Comparison of ENCODE assay signal across 8 cellular contexts in genomic region chr7:30740417-30741181, GRCh38. TPM values are rescaled to one million over a fixed set of nuclear protein-coding genes. Genes with fewer than 3 reads are reported as not detected.
DNase-seq lines count a peak whose midpoint lies in the region; ATAC-seq and TF ChIP-seq lines count a peak whose summit lies in the region.

No MANE protein-coding gene starts in this region.

- no peaks in the 10 kb centered on the region for H3K79me1 ChIP-seq in mesendoderm (ENCODE audit: low read length)

- no peak overlapping the region for H3K27ac ChIP-seq in mesendoderm (ENCODE audit: low read depth, low read length)

- H2AK5ac ChIP-seq in mesendoderm (ENCODE audit: low read length) = no peak overlapping the region

- H3K4me1 ChIP-seq in mesendoderm (ENCODE audit: control insufficient read depth, low read depth, low read length) = no peaks in the 10 kb centered on the region

- WGBS in mesendoderm (ENCODE audit: extremely low coverage, insufficient coverage, low lambda C conversion rate) = no CpG with 5 or more reads among the region's 14 CpGs

- H3K4me3 ChIP-seq in mesendoderm (ENCODE audit: low read length) = no peak overlapping the region

- no peak overlapping the region for H3K56ac ChIP-seq in mesendoderm (ENCODE audit: low read length)

- no peaks in the 10 kb centered on the region for H3K36me3 ChIP-seq in mesendoderm (ENCODE audit: control insufficient read depth, insufficient read depth, low read length)

- no peak overlapping the region for H2BK15ac ChIP-seq in mesendoderm (replicated peaks; ENCODE audit: low read depth)

- no peak overlapping the region for H3K9ac ChIP-seq in mesendoderm (ENCODE audit: low read length)

- no peak overlapping the region for H3K4me2 ChIP-seq in mesendoderm (ENCODE audit: low read length)

- no peaks in the 10 kb centered on the region for H3K27me3 ChIP-seq in mesendoderm (ENCODE audit: insufficient read depth, low read length, poor library complexity)

- H4K5ac ChIP-seq in mesendoderm (ENCODE audit: low read length) = no peak overlapping the region

- DNase-seq in NCI-H748 (lab: John Stamatoyannopoulos, UW; ENCODE audit: unreplicated experiment) (peak; percentile 69), mesendoderm (peak; percentile 67)
- peak; percentile 27 to 70 for DNase-seq in activated CD8-positive, alpha-beta memory T cell treated with anti-CD3 and anti-CD28 coated beads for 1 hour (ENCODE audit: extremely low read depth in 1 of 2, low read depth in 1 of 2)
- DNase-seq in effector CD4-positive, alpha-beta T cell = peak; percentile 68
- peak; percentile 58 to 73 for DNase-seq in stimulated activated CD8-positive, alpha-beta memory T cell treated with anti-CD3 and anti-CD28 coated beads, Interleukin-2, amount 100 ng/mL, for 48 hours (ENCODE audit: low read depth in 2 of 2)

- no peak overlapping the region for H4K8ac ChIP-seq in mesendoderm (ENCODE audit: low read depth, low read length)

- H3K4ac ChIP-seq in mesendoderm (ENCODE audit: low read depth, low read length) = no peak overlapping the region

- H3K18ac ChIP-seq in mesendoderm (ENCODE audit: low read length) = no peak overlapping the region

- no peaks in the 10 kb centered on the region for H3K79me2 ChIP-seq in mesendoderm (ENCODE audit: control insufficient read depth, insufficient read depth, low read length)

- TF ChIP-seq CTCF in GM12874 (IDR thresholded peaks at IDR 0.05; ENCODE audit: insufficient read depth, low read depth, low read length) = peak; percentile 97

- ATAC-seq in HG03378 (IDR thresholded peaks at IDR 0.05; ENCODE audit: unreplicated experiment) = peak; percentile 57
- ATAC-seq in GM18517 (IDR thresholded peaks at IDR 0.05; ENCODE audit: unreplicated experiment) = no peak

- H3K23ac ChIP-seq in mesendoderm (ENCODE audit: low read length) = no peak overlapping the region

- H2BK5ac ChIP-seq in mesendoderm (ENCODE audit: low read length) = no peak overlapping the region

- no peak overlapping the region for H2BK120ac ChIP-seq in mesendoderm (ENCODE audit: low read depth, low read length)

RNA-seq across cellular contexts. Expression of gene INMT, which starts 11.3 kb away (rescaled TPM):
- 0.03 TPM for polyA plus RNA-seq in mesendoderm (2013, experiment 1 of 2)
- polyA plus RNA-seq in mesendoderm (2013, experiment 2 of 2) = 0.01 TPM

RNA-seq across cellular contexts. Expression of gene MINDY4, which starts 30.6 kb away (rescaled TPM):
- polyA plus RNA-seq in mesendoderm (2013, experiment 1 of 2) = 2.2 TPM
- polyA plus RNA-seq in mesendoderm (2013, experiment 2 of 2) = 2.1 TPM

RNA-seq across cellular contexts. Expression of gene CRHR2, which starts 58.3 kb away (rescaled TPM):
- 0.03 TPM for polyA plus RNA-seq in mesendoderm (2013, experiment 1 of 2)
- polyA plus RNA-seq in mesendoderm (2013, experiment 2 of 2) = 0.04 TPM
